In genomic region chr16:79609861-79610260, GRCh38 we compare ENCODE assay signal across 17 cellular contexts.
"Had no signal": no experiment of that assay in that cellular context is flagged by ENCODE, and none has a peak within 500 bp of the region (broad histone marks: within the 10 kb centered on the region; RNA-seq: fewer than 3 reads in every experiment).

No MANE protein-coding gene starts in this region.

- H3K9me3 ChIP-seq: SJCRH30, tibial artery had no signal

- H3K9me3 Mint-ChIP-seq: activated CD8-positive, alpha-beta T cell treated with anti-CD3 and anti-CD28 coated beads for 36 hours; activated T-cell treated with anti-CD3 and anti-CD28 coated beads, Interleukin-2, amount 50 U/mL, for 24 hours; nephron progenitor cell had no signal

- H3K27ac Mint-ChIP-seq: activated CD8-positive, alpha-beta T cell treated with anti-CD3 and anti-CD28 coated beads for 36 hours; activated naive CD8-positive, alpha-beta T cell; activated T-cell treated with anti-CD3 and anti-CD28 coated beads, Interleukin-2, amount 50 U/mL, for 24 hours; nephron progenitor cell had no signal

- H3K27me3 ChIP-seq: SJCRH30 had no signal

- ATAC-seq: activated CD8-positive, alpha-beta T cell treated with anti-CD3 and anti-CD28 coated beads for 36 hours; left lobe of liver had no signal

- H3K36me3 ChIP-seq: cardiac muscle cell, SJCRH30, tibial artery had no signal

- DNase-seq: activated CD4-positive, CD25-positive, alpha-beta regulatory T cell treated with anti-CD3 and anti-CD28 coated beads, Interleukin-2, amount 50 U/mL, for 72 hours; activated CD8-positive, alpha-beta T cell treated with anti-CD3 and anti-CD28 coated beads for 36 hours; activated gamma-delta T cell; activated T-cell treated with anti-CD3 and anti-CD28 coated beads, Interleukin-2, amount 50 U/mL, for 24 hours; dermis blood vessel endothelial cell; effector memory CD4-positive, alpha-beta T cell; glutamatergic neuron; hypothalamus; nephron progenitor cell; SJCRH30; stimulated activated CD4-positive, alpha-beta T cell treated with anti-CD3 and anti-CD28 coated beads, Interleukin-12 subunit alpha, Interleukin-12 subunit beta, amount 100 ng/mL, for 4 hours; stimulated activated CD4-positive, alpha-beta T cell treated with anti-CD3 and anti-CD28 coated beads, Interleukin-2, amount 100 ng/mL, for 24 hours; tibial artery had no signal

- H3K36me3 Mint-ChIP-seq: activated naive CD8-positive, alpha-beta T cell had no signal

- H3K4me3 ChIP-seq: cardiac muscle cell, SJCRH30, tibial artery had no signal

- H3K4me3 Mint-ChIP-seq: activated CD8-positive, alpha-beta T cell treated with anti-CD3 and anti-CD28 coated beads for 36 hours; activated naive CD8-positive, alpha-beta T cell; activated T-cell treated with anti-CD3 and anti-CD28 coated beads, Interleukin-2, amount 50 U/mL, for 24 hours; nephron progenitor cell had no signal

- H3K27ac ChIP-seq: cardiac muscle cell, SJCRH30, tibial artery, VCaP had no signal
